ENCODE assay signal across 16 cellular contexts in genomic region chr3:72174043-72174442, GRCh38.
"Had no signal": no experiment of that assay in that cellular context is flagged by ENCODE, and none has a peak within 500 bp of the region (broad histone marks: within the 10 kb centered on the region; RNA-seq: fewer than 3 reads in every experiment).

No MANE protein-coding gene starts in this region.

- H3K4me2 ChIP-seq: hepatocyte had no signal

- FAIRE-seq: colon, kidney had no signal

- H3K9me3 Mint-ChIP-seq: activated T-cell treated with anti-CD3 and anti-CD28 coated beads, Interleukin-2, amount 50 U/mL, for 4 hours had no signal

- H3K36me3 ChIP-seq: upper lobe of left lung had no signal

- H2AFZ ChIP-seq: hepatocyte had no signal

- H3K79me2 ChIP-seq: hepatocyte had no signal

- H3K4me3 ChIP-seq: hepatocyte, psoas muscle, upper lobe of left lung had no signal

- H3K4me3 Mint-ChIP-seq: activated T-cell treated with anti-CD3 and anti-CD28 coated beads, Interleukin-2, amount 50 U/mL, for 4 hours had no signal

- H3K27me3 ChIP-seq: hepatocyte, upper lobe of left lung had no signal

- H3K27ac Mint-ChIP-seq: activated naive CD4-positive, alpha-beta T cell treated with anti-CD3 and anti-CD28 coated beads, Interleukin-2, amount 50 U/mL, for 72 hours had no signal

- H3K27ac ChIP-seq: hepatocyte, psoas muscle, upper lobe of left lung had no signal

- H3K9me3 ChIP-seq: psoas muscle, upper lobe of left lung had no signal

- ATAC-seq: activated naive CD4-positive, alpha-beta T cell treated with anti-CD3 and anti-CD28 coated beads, Interleukin-2, amount 50 U/mL, for 72 hours; activated T-cell treated with anti-CD3 and anti-CD28 coated beads, Interleukin-2, amount 50 U/mL, for 4 hours; psoas muscle had no signal

- DNase-seq: activated CD4-positive, alpha-beta T cell treated with anti-CD3 and anti-CD28 coated beads for 1 hour; activated CD4-positive, alpha-beta T cell treated with anti-CD3 and anti-CD28 coated beads, Interleukin-2, amount 50 U/mL, for 48 hours; activated effector memory CD4-positive, alpha-beta T cell treated with anti-CD3 and anti-CD28 coated beads, Interleukin-2, amount 50 U/mL, for 16 hours; activated T-cell treated with anti-CD3 and anti-CD28 coated beads, Interleukin-2, amount 50 U/mL, for 4 hours; aorta; effector CD4-positive, alpha-beta T cell; kidney; mesendoderm; psoas muscle; stimulated activated CD4-positive, alpha-beta T cell treated with anti-CD3 and anti-CD28 coated beads, Interleukin-15, amount 100 ng/mL, for 24 hours; stimulated activated CD4-positive, alpha-beta T cell treated with anti-CD3 and anti-CD28 coated beads, Interleukin-4, amount 100 ng/mL, for 4 hours; T-helper 9 cell; upper lobe of left lung had no signal
